1 cellular context compared by ENCODE assay signal in the genomic region with DNA sequence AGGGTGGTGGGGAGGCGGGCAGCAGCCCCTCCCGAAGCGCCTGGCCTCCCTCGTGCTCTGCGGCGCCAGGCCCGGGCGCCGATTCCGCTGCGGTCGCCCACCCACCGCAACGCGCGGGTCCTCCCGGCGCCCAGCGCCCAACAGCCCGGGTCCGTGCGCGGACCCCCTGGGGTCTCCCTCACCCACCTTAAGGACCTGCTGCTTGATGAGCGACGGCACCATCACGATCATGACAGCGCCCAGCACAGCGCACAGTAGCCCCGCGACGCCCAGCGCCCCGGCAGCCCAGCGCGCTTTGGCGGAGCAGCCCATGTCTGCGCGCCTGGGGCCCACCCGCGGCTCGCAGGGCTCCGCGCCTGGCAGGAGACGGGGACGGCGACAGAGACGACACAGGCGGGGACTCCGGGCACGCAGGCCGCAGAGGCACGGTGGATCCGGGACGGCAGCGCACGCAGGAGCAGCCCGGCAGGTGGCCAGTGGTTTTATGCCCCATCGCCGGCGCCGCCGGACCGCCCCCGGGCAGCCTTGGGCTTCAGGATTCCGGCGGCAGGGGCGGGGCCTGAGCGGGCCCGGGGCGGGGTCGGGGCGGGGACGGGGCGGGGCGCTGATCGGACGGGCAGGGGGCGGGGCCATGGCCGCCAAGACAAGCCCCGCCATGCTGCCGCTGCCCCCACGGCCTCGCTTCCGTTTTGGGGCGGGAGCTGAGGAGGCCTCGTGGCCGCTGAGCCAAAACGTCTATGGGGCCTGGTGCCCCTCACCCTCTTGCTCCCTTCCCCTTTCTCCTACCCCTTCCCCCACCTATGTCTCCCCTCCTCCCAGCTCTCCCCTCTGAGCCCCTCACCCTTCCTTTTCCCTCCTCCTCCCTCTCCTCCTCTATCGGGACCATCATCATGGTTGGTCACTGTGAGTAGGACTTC.
TF ChIP-seq lines count a peak whose summit lies in the region.

A gene with protein sequence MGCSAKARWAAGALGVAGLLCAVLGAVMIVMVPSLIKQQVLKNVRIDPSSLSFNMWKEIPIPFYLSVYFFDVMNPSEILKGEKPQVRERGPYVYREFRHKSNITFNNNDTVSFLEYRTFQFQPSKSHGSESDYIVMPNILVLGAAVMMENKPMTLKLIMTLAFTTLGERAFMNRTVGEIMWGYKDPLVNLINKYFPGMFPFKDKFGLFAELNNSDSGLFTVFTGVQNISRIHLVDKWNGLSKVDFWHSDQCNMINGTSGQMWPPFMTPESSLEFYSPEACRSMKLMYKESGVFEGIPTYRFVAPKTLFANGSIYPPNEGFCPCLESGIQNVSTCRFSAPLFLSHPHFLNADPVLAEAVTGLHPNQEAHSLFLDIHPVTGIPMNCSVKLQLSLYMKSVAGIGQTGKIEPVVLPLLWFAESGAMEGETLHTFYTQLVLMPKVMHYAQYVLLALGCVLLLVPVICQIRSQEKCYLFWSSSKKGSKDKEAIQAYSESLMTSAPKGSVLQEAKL (minus strand): TSS at position 456 of the 917 bp plus-strand sequence. CDS start 144 bp downstream, at position 312.

TF ChIP-seq in HepG2, 621 proteins besides CTCF, POLR2A, EP300 and RAD21 (continued from another document and continues in another):
- TF ChIP-seq ZNF280D (CRISPR knock-in tag; IDR thresholded peaks at IDR 0.05) (no peak), ZBTB39 (CRISPR knock-in tag; IDR thresholded peaks at IDR 0.05) (no peak), KAT8 (CRISPR knock-in tag; IDR thresholded peaks at IDR 0.05) (peak; percentile 66; the same call in 1 of the 2 replicates), THAP8 (CRISPR knock-in tag; IDR thresholded peaks at IDR 0.05; ENCODE audit: borderline replicate concordance) (no peak), ZNF292 (CRISPR knock-in tag; IDR thresholded peaks at IDR 0.05; ENCODE audit: borderline replicate concordance, low read depth) (no peak), ARID2 (CRISPR knock-in tag; IDR thresholded peaks at IDR 0.05; ENCODE audit: borderline replicate concordance) (no peak), ZNF570 (CRISPR knock-in tag; IDR thresholded peaks at IDR 0.05; ENCODE audit: borderline replicate concordance) (no peak), HNF4G (IDR thresholded peaks at IDR 0.05; ENCODE audit: borderline replicate concordance, low read depth, low read length) (no peak), HNF4G (CRISPR knock-in tag; IDR thresholded peaks at IDR 0.05; ENCODE audit: borderline replicate concordance, low read depth) (0 out of 2 replicates have a peak, but pooled peaks have one; percentile 9), HMGXB4 (CRISPR knock-in tag; IDR thresholded peaks at IDR 0.05; ENCODE audit: borderline replicate concordance in 1 of 2, low read depth in 1 of 2) (peak; percentile 75 to 90), ZEB1 (IDR thresholded peaks at IDR 0.05; ENCODE audit: insufficient replicate concordance, low read depth) (no peak), ZNF556 (CRISPR knock-in tag; IDR thresholded peaks at IDR 0.05; ENCODE audit: borderline replicate concordance) (no peak), ZSCAN31 (CRISPR knock-in tag; IDR thresholded peaks at IDR 0.05; ENCODE audit: low read depth) (0 out of 2 replicates have a peak, but pooled peaks have one; percentile 52), ZNF781 (CRISPR knock-in tag; IDR thresholded peaks at IDR 0.05; ENCODE audit: borderline replicate concordance, not compliant biosample characterization) (no peak), ARID3A (IDR thresholded peaks at IDR 0.05; ENCODE audit: low read depth, low read length) (no peak), MAFG (CRISPR knock-in tag; IDR thresholded peaks at IDR 0.05) (no peak)
- TF ChIP-seq, protein P1, sequence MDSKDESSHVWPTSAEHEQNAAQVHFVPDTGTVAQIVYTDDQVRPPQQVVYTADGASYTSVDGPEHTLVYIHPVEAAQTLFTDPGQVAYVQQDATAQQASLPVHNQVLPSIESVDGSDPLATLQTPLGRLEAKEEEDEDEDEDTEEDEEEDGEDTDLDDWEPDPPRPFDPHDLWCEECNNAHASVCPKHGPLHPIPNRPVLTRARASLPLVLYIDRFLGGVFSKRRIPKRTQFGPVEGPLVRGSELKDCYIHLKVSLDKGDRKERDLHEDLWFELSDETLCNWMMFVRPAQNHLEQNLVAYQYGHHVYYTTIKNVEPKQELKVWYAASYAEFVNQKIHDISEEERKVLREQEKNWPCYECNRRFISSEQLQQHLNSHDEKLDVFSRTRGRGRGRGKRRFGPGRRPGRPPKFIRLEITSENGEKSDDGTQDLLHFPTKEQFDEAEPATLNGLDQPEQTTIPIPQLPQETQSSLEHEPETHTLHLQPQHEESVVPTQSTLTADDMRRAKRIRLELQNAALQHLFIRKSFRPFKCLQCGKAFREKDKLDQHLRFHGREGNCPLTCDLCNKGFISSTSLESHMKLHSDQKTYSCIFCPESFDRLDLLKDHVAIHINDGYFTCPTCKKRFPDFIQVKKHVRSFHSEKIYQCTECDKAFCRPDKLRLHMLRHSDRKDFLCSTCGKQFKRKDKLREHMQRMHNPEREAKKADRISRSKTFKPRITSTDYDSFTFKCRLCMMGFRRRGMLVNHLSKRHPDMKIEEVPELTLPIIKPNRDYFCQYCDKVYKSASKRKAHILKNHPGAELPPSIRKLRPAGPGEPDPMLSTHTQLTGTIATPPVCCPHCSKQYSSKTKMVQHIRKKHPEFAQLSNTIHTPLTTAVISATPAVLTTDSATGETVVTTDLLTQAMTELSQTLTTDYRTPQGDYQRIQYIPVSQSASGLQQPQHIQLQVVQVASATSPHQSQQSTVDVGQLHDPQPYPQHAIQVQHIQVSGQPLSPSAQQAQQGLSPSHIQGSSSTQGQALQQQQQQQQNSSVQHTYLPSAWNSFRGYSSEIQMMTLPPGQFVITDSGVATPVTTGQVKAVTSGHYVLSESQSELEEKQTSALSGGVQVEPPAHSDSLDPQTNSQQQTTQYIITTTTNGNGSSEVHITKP (CRISPR knock-in tag; IDR thresholded peaks at IDR 0.05; ENCODE audit: low read depth) = no peak
- TF ChIP-seq, protein P2, sequence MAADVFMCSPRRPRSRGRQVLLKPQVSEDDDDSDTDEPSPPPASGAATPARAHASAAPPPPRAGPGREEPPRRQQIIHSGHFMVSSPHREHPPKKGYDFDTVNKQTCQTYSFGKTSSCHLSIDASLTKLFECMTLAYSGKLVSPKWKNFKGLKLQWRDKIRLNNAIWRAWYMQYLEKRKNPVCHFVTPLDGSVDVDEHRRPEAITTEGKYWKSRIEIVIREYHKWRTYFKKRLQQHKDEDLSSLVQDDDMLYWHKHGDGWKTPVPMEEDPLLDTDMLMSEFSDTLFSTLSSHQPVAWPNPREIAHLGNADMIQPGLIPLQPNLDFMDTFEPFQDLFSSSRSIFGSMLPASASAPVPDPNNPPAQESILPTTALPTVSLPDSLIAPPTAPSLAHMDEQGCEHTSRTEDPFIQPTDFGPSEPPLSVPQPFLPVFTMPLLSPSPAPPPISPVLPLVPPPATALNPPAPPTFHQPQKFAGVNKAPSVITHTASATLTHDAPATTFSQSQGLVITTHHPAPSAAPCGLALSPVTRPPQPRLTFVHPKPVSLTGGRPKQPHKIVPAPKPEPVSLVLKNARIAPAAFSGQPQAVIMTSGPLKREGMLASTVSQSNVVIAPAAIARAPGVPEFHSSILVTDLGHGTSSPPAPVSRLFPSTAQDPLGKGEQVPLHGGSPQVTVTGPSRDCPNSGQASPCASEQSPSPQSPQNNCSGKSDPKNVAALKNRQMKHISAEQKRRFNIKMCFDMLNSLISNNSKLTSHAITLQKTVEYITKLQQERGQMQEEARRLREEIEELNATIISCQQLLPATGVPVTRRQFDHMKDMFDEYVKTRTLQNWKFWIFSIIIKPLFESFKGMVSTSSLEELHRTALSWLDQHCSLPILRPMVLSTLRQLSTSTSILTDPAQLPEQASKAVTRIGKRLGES (CRISPR knock-in tag; IDR thresholded peaks at IDR 0.05; ENCODE audit: borderline replicate concordance) = no peak
- TF ChIP-seq, protein P3, sequence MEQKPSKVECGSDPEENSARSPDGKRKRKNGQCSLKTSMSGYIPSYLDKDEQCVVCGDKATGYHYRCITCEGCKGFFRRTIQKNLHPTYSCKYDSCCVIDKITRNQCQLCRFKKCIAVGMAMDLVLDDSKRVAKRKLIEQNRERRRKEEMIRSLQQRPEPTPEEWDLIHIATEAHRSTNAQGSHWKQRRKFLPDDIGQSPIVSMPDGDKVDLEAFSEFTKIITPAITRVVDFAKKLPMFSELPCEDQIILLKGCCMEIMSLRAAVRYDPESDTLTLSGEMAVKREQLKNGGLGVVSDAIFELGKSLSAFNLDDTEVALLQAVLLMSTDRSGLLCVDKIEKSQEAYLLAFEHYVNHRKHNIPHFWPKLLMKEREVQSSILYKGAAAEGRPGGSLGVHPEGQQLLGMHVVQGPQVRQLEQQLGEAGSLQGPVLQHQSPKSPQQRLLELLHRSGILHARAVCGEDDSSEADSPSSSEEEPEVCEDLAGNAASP (CRISPR knock-in tag; IDR thresholded peaks at IDR 0.05; ENCODE audit: borderline replicate concordance) = peak; percentile 70; the same call in 1 of the 2 replicates
